8 cellular contexts compared by ENCODE assay signal in genomic region chr16:53091508-53092211, GRCh38. TPM values are rescaled to one million over a fixed set of nuclear protein-coding genes. Genes with fewer than 3 reads are reported as not detected.
DNase-seq lines count a peak whose midpoint lies in the region; ATAC-seq, FAIRE-seq and TF ChIP-seq lines count a peak whose summit lies in the region.

No MANE protein-coding gene starts in this region.

- TF ChIP-seq CTCF in fibroblast of mammary gland (conservative IDR thresholded peaks at IDR 0.05; ENCODE audit: control insufficient read depth, insufficient read depth, low read depth, low read length): no peak
- TF ChIP-seq CTCF in nephron progenitor cell (IDR thresholded peaks at IDR 0.05): no peak

- peak overlapping the region; percentile 79 for H3K4me3 Mint-ChIP-seq in nephron progenitor cell
- no peak overlapping the region for H3K4me3 Mint-ChIP-seq in activated naive CD4-positive, alpha-beta T cell treated with anti-CD3 and anti-CD28 coated beads, Interleukin-2, amount 10 ng/mL, durations not matched to agents 7 days and 5 days

- H3K27me3 ChIP-seq in small intestine (ENCODE audit: control insufficient read depth in 2 of 2, insufficient read depth in 2 of 2, low read length in 2 of 2): no peaks in the 10 kb centered on the region

- DNase-seq in GDM1 (lab: John Stamatoyannopoulos, UW): peak; percentile 10
- peak; percentile 58 for DNase-seq in KBM-7
- peak; percentile 74 for DNase-seq in SKM-1 treated with dmso at 0.1 percent for 144 hours (lab: John Stamatoyannopoulos, UW; ENCODE audit: unreplicated experiment)
- DNase-seq in fibroblast of mammary gland (ENCODE audit: low read depth): peak; percentile 99
- peak; percentile 67 for DNase-seq in nephron progenitor cell
- no peak for DNase-seq in small intestine
- DNase-seq in activated naive CD4-positive, alpha-beta T cell treated with anti-CD3 and anti-CD28 coated beads, Interleukin-2, amount 10 ng/mL, durations not matched to agents 7 days and 5 days: no peak

- H3K9me3 ChIP-seq in small intestine (ENCODE audit: control insufficient read depth, low read depth): no peaks in the 10 kb centered on the region

- peaks cover 4% of the 10 kb centered on the region for H3K36me3 Mint-ChIP-seq in nephron progenitor cell (ENCODE audit: low read depth)
- H3K36me3 Mint-ChIP-seq in activated naive CD4-positive, alpha-beta T cell treated with anti-CD3 and anti-CD28 coated beads, Interleukin-2, amount 10 ng/mL, durations not matched to agents 7 days and 5 days: no peaks in the 10 kb centered on the region

- peak overlapping the region in 1 of 2 donors; percentile 89 for H3K27ac ChIP-seq in small intestine (ENCODE audit: low read depth in 1 of 2, low read length in 1 of 2)

- peaks cover 66% of the 10 kb centered on the region for H3K4me1 Mint-ChIP-seq in nephron progenitor cell
- H3K4me1 Mint-ChIP-seq in activated naive CD4-positive, alpha-beta T cell treated with anti-CD3 and anti-CD28 coated beads, Interleukin-2, amount 10 ng/mL, durations not matched to agents 7 days and 5 days: peaks cover 34% of the 10 kb centered on the region

- H3K4me3 ChIP-seq in fibroblast of mammary gland (ENCODE audit: control insufficient read depth, low read depth, low read length) (peak overlapping the region; percentile 22), small intestine (ENCODE audit: low read depth in 1 of 2, low read length in 2 of 2) (no peak overlapping the region)

- H3K36me3 ChIP-seq in small intestine (ENCODE audit: control insufficient read depth in 2 of 2, insufficient read depth in 2 of 2, low read length in 2 of 2): no peaks in the 10 kb centered on the region

- H3K27ac Mint-ChIP-seq in nephron progenitor cell: peak overlapping the region; percentile 98
- no peak overlapping the region for H3K27ac Mint-ChIP-seq in activated naive CD4-positive, alpha-beta T cell treated with anti-CD3 and anti-CD28 coated beads, Interleukin-2, amount 10 ng/mL, durations not matched to agents 7 days and 5 days

- H3K9me3 Mint-ChIP-seq in nephron progenitor cell: no peaks in the 10 kb centered on the region
- H3K9me3 Mint-ChIP-seq in activated naive CD4-positive, alpha-beta T cell treated with anti-CD3 and anti-CD28 coated beads, Interleukin-2, amount 10 ng/mL, durations not matched to agents 7 days and 5 days: no peaks in the 10 kb centered on the region

- WGBS in small intestine, 3 donors: 46 to 83% (median 68%) methylated on average over 7 of the region's 7 CpGs

- CTCF ChIA-PET in activated naive CD4-positive, alpha-beta T cell treated with anti-CD3 and anti-CD28 coated beads, Interleukin-2, amount 10 ng/mL, durations not matched to agents 7 days and 5 days (lab: Charles Lee): interaction anchor here (1.0 to 1.7 kb wide), 2 partner anchors 36 to 67 kb away, joined by 3 to 5 read pairs; partner anchors contain the start of gene CHD9

- FAIRE-seq in small intestine (lab: Jason Lieb, UNC): no peak

- peaks cover 10 to 13% of the 10 kb centered on the region in 2 donors for H3K4me1 ChIP-seq in small intestine (ENCODE audit: control insufficient read depth in 2 of 2, insufficient read depth in 1 of 2, low read depth in 1 of 2, low read length in 1 of 2)

- ATAC-seq in GM21515 (IDR thresholded peaks at IDR 0.05; ENCODE audit: unreplicated experiment): peak; percentile 54

- no peaks in the 10 kb centered on the region for H3K27me3 Mint-ChIP-seq in nephron progenitor cell (ENCODE audit: low read depth, poor library complexity)
- H3K27me3 Mint-ChIP-seq in activated naive CD4-positive, alpha-beta T cell treated with anti-CD3 and anti-CD28 coated beads, Interleukin-2, amount 10 ng/mL, durations not matched to agents 7 days and 5 days: peaks cover 17% of the 10 kb centered on the region

- in situ Hi-C loops in KBM-7 (cut with MboI; ENCODE audit: low pct_unique_long_range_greater_than_20kb, low sequenced_read_pairs): no loop called here

RNA-seq across cellular contexts. Expression of gene CHD9, which starts 36.9 kb away (rescaled TPM):
- 10 to 100 TPM in 2 of 3 donors, 1 to 10 TPM in 1; 7.6 to 12.1 (median 10.3) TPM for polyA plus RNA-seq in small intestine

RNA-seq across cellular contexts. Expression of gene CHD9NB, which starts 39.0 kb away (rescaled TPM):
- 1 to 10 TPM in 2 of 3 donors, under 1 TPM in 1; 0.94 to 2.7 (median 1.1) TPM for polyA plus RNA-seq in small intestine

Comparison
In these comparisons a context has a peak if more than half of its experiments do, and no peak if none do; other contexts are left out.
1. DNase-seq: peak in GDM1 (single experiment), KBM-7 (single experiment), SKM-1 treated with dmso at 0.1 percent for 144 hours (single experiment), fibroblast of mammary gland (single experiment) and nephron progenitor cell (single experiment); none in small intestine (single experiment) and activated naive CD4-positive, alpha-beta T cell treated with anti-CD3 and anti-CD28 coated beads, Interleukin-2, amount 10 ng/mL, durations not matched to agents 7 days and 5 days (single experiment).